Comparison of ENCODE assay signal across 9 cellular contexts in genomic region chr19:40280608-40281221, GRCh38. TPM values are rescaled to one million over a fixed set of nuclear protein-coding genes. Genes with fewer than 3 reads are reported as not detected.
DNase-seq lines count a peak whose midpoint lies in the region; ATAC-seq and TF ChIP-seq lines count a peak whose summit lies in the region.
"Had no signal": no experiment of that assay in that cellular context is flagged by ENCODE, and none has a peak within 500 bp of the region (broad histone marks: within the 10 kb centered on the region; RNA-seq: fewer than 3 reads in every experiment).

No MANE protein-coding gene starts in this region.

- no peak overlapping the region for H2AFZ ChIP-seq in PC-3 (ENCODE audit: low read length)

- H3K9me3 ChIP-seq in heart left ventricle (no peaks in the 10 kb centered on the region), mucosa of rectum (ENCODE audit: control insufficient read depth in 2 of 2, low read length in 2 of 2) (no peaks in the 10 kb centered on the region), vagina (no peaks in the 10 kb centered on the region), PC-3 (ENCODE audit: low read length) (no peaks in the 10 kb centered on the region)

- H3K27ac ChIP-seq in heart left ventricle (peak overlapping the region in 11 of 12 donors; percentile 60 to 98 (median 86)), dorsolateral prefrontal cortex (peak overlapping the region in 56 of 59 donors; percentile 45 to 100 (median 79)), mucosa of rectum (ENCODE audit: low read depth in 2 of 2, low read length in 2 of 2) (peak overlapping the region; percentile 74 to 77), vagina (peak overlapping the region; percentile 73), PC-3 (ENCODE audit: low read length) (no peak overlapping the region)

- intact Hi-C loops in heart left ventricle (cut with DNase I) (loop anchor here in 4 of 10 donors (5.0 to 10.0 kb wide), 2 partner anchors 38 to 324 kb away; partner anchors contain the start of gene LTBP4 (in 1 of the 4)), left cardiac atrium (cut with DNase I) (loop anchor here in 1 of 2 donors (10.0 kb wide), 1 partner anchor 164 kb away; the partner anchor contains the start of gene SERTAD3), dorsolateral prefrontal cortex (cut with DNase I) (loop anchor here (5.0 to 10.0 kb wide), 6 partner anchors 38 to 324 kb away; partner anchors contain the start of genes C19orf47 (in 1 of the 2), CCNP (in 1 of the 2), LTBP4 (in 1 of the 2) and PLD3 (in 1 of the 2)), vagina (cut with DNase I) (no loop called here), PC-3 (cut with micrococcal nuclease) (no loop called here)

- H3K4me1 ChIP-seq in heart left ventricle = peaks cover 5 to 81% (median 72%) of the 10 kb centered on the region in 12 donors
- peaks cover 43 to 47% of the 10 kb centered on the region in 2 donors for H3K4me1 ChIP-seq in mucosa of rectum (ENCODE audit: control insufficient read depth in 2 of 2, insufficient read depth in 2 of 2, low read length in 2 of 2)
- H3K4me1 ChIP-seq in vagina = peaks cover 90% of the 10 kb centered on the region
- H3K4me1 ChIP-seq in PC-3 (ENCODE audit: insufficient read depth, low read length) = 0 out of 2 replicates have a peak, but pooled peaks cover 2% of the 10 kb centered on the region

- TF ChIP-seq POLR2A in heart left ventricle (IDR thresholded peaks at IDR 0.05) = no peak
- no peak for TF ChIP-seq POLR2A in vagina (IDR thresholded peaks at IDR 0.05)

- H3K27me3 ChIP-seq in heart left ventricle (no peaks in the 10 kb centered on the region), dorsolateral prefrontal cortex (no peaks in the 10 kb centered on the region), mucosa of rectum (ENCODE audit: control insufficient read depth in 2 of 2, insufficient read depth in 2 of 2, low read length in 2 of 2) (no peaks in the 10 kb centered on the region), vagina (no peaks in the 10 kb centered on the region), PC-3 (ENCODE audit: low read length) (no peaks in the 10 kb centered on the region)

- H3K4me3 ChIP-seq in heart left ventricle = no peak overlapping the region
- H3K4me3 ChIP-seq in dorsolateral prefrontal cortex = peak overlapping the region in 34 of 59 donors; percentile 1 to 46 (median 25)
- peak overlapping the region; percentile 29 to 58 for H3K4me3 ChIP-seq in mucosa of rectum (ENCODE audit: low read length in 2 of 2)
- peak overlapping the region in 1 of 2 donors; percentile 51 for H3K4me3 ChIP-seq in vagina
- H3K4me3 ChIP-seq in PC-3 (ENCODE audit: low read length) = no peak overlapping the region

- BruUV-seq in PC-3 (replicated peaks; lab: Mats Ljungman, UMichigan) = no TSS peak

- no peak overlapping the region for H3K4me2 ChIP-seq in PC-3 (ENCODE audit: low read length)

- no peaks in the 10 kb centered on the region for H3F3A ChIP-seq in PC-3 (ENCODE audit: low read length, unreplicated experiment)

- ATAC-seq in heart left ventricle = peak in 1 of 4 donors; percentile 14
- no peak for ATAC-seq in left cardiac atrium
- no peak for ATAC-seq in HG03135 (IDR thresholded peaks at IDR 0.05; ENCODE audit: unreplicated experiment)
- no peak for ATAC-seq in PC-3

- DNase-seq in heart left ventricle (peak in 1 of 5 donors; percentile 67), left cardiac atrium (no peak), dorsolateral prefrontal cortex (peak in 2 of 10 donors; percentile 34 to 83), vagina (ENCODE audit: extremely low spot score in 2 of 2) (peak in 1 of 2 donors; percentile 88), NCI-H1048 (lab: John Stamatoyannopoulos, UW) (no peak), PC-3 (no peak)
- DNase-seq: occipital lobe had no signal

- H3K9ac ChIP-seq in mucosa of rectum (ENCODE audit: low read depth in 1 of 2, low read length in 2 of 2) = peak overlapping the region; percentile 54 to 63
- no peak overlapping the region for H3K9ac ChIP-seq in PC-3 (ENCODE audit: low read length)

- H3K36me3 ChIP-seq in heart left ventricle = no peaks in the 10 kb centered on the region
- H3K36me3 ChIP-seq in mucosa of rectum (ENCODE audit: control insufficient read depth in 2 of 2, insufficient read depth in 2 of 2, low read length in 2 of 2) = peaks cover 0 to 6% of the 10 kb centered on the region in 2 donors
- no peaks in the 10 kb centered on the region for H3K36me3 ChIP-seq in vagina
- H3K36me3 ChIP-seq in PC-3 (ENCODE audit: low read depth, low read length) = no peaks in the 10 kb centered on the region

- POLR2A ChIA-PET in PC-3 (lab: Charles Lee; ENCODE audit: unreplicated experiment) = no interaction called here

- WGBS in heart left ventricle, 4 donors = 49 to 64% (median 59%) methylated on average over 10 of the region's 10 CpGs

- H3K9me2 ChIP-seq in PC-3 (replicated peaks; ENCODE audit: low read length) = no peaks in the 10 kb centered on the region

- H4K20me1 ChIP-seq in PC-3 (ENCODE audit: low read length) = 0 out of 2 replicates have a peak, but pooled peaks cover 5% of the 10 kb centered on the region

- H3K79me2 ChIP-seq in PC-3 (ENCODE audit: low read length) = peaks cover 90% of the 10 kb centered on the region

- no peak for TF ChIP-seq CTCF in heart left ventricle (IDR thresholded peaks at IDR 0.05)
- no peak for TF ChIP-seq CTCF in dorsolateral prefrontal cortex (IDR thresholded peaks at IDR 0.05 in 54 of 56, conservative IDR thresholded peaks at IDR 0.05 in 2 of 56; ENCODE audit: low read depth in 1 of 56, partially characterized antibody in 56 of 56)
- TF ChIP-seq CTCF in vagina (IDR thresholded peaks at IDR 0.05) = no peak
- no peak for TF ChIP-seq CTCF in PC-3 (conservative IDR thresholded peaks at IDR 0.05; ENCODE audit: low read depth, low read length)

- CTCF ChIA-PET in PC-3 (lab: Charles Lee) = no interaction called here

RNA-seq across cellular contexts. Expression of gene AKT2, which starts 4.4 kb away (rescaled TPM):
- 100 to 1,000 TPM in 7 of 9 donors, 10 to 100 TPM in 2; 81.8 to 132 (median 113) TPM for total RNA-seq in heart left ventricle
- polyA plus RNA-seq in heart left ventricle = 10 to 100 TPM; 71.0 to 91.0 TPM
- 100 to 1,000 TPM; 110 to 119 TPM for total RNA-seq in left cardiac atrium
- total RNA-seq in dorsolateral prefrontal cortex = 100 to 1,000 TPM in 117 of 120 experiments, 10 to 100 TPM in 3; 95.3 to 215 (median 139) TPM
- total RNA-seq in vagina = 105 TPM
- total RNA-seq in PC-3 (2014; rRNA removed) = 80.6 and 84.9 TPM in 2 replicates

RNA-seq across cellular contexts. Expression of gene CCNP, which starts 54.2 kb away (rescaled TPM):
- under 1 TPM in 2 of 9 donors, not detected in 7; 0.21 to 0.75 TPM for total RNA-seq in heart left ventricle
- polyA plus RNA-seq in heart left ventricle = not detected
- total RNA-seq in left cardiac atrium = under 1 TPM; 0.15 to 0.31 TPM
- 10 to 100 TPM in 1 of 120 experiments, 1 to 10 TPM in 86, under 1 TPM in 30, not detected in 3; 0.32 to 10.0 (median 1.6) TPM for total RNA-seq in dorsolateral prefrontal cortex
- not detected for total RNA-seq in vagina
- total RNA-seq in PC-3 (2014; rRNA removed) = not detected in 2 replicates

Comparison
In these comparisons a context has a peak if more than half of its experiments do, and no peak if none do; other contexts are left out.
1. H3K4me3 ChIP-seq: peak in dorsolateral prefrontal cortex (34 of 59) and mucosa of rectum (2 of 2); none in heart left ventricle (0 of 12) and PC-3 (single experiment).
2. intact Hi-C loops: an anchor here in dorsolateral prefrontal cortex (5.0 to 10.0 kb wide); none called in vagina and PC-3.